Comparison of ENCODE assay signal across 18 cellular contexts in the genomic region with DNA sequence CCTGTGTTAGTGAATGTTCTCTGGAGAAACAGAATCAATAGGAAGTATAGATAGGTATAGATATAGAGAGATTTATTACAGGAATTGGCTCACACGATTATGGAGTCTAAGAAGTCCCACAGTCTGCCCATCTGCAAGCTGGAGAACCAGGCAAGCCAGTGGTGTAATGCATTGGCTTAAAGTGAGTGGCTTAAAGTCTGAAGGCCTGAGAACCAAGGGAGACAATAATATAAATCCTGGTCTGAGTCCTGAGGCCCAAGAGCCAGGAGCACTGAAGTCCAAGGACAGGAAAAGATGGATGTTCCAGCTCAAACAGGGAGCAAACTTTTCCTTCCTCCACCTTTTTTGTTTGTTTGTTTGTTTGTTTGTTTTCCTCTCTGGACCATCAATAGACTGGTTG.
DNase-seq lines count a peak whose midpoint lies in the region; ATAC-seq and TF ChIP-seq lines count a peak whose summit lies in the region.
"Had no signal": no experiment of that assay in that cellular context is flagged by ENCODE, and none has a peak within 500 bp of the region (broad histone marks: within the 10 kb centered on the region; RNA-seq: fewer than 3 reads in every experiment).

No MANE protein-coding gene starts in this region.

- no peak for ATAC-seq in thoracic aorta (ENCODE audit: insufficient number of reproducible peaks, low FRiP score, low read depth)
- ATAC-seq: A549; CD8-positive, alpha-beta T cell had no signal

- peak overlapping the region; percentile 93 for H3K4me2 ChIP-seq in BLaER1
- peak overlapping the region; percentile 83 for H3K4me2 ChIP-seq in Karpas-422 (ENCODE audit: low read depth, low read length, poor library complexity, severe bottlenecking)
- H3K4me2 ChIP-seq: A549 had no signal

- H3K4me3 ChIP-seq in BLaER1 (no peak overlapping the region), Karpas-422 (ENCODE audit: low read length) (no peak overlapping the region; the same call in 1 of the 2 replicates), iPS-15b (ENCODE audit: low read depth, low read length) (no peak overlapping the region), thoracic aorta (no peak overlapping the region)
- H3K4me3 ChIP-seq: A549, GM12878 had no signal

- no peaks in the 10 kb centered on the region for H4K20me1 ChIP-seq in BLaER1
- no peaks in the 10 kb centered on the region for H4K20me1 ChIP-seq in Karpas-422 (ENCODE audit: insufficient read depth, low read depth, low read length)

- H3K27me3 ChIP-seq in BLaER1 (no peaks in the 10 kb centered on the region), Karpas-422 (ENCODE audit: low read length) (no peaks in the 10 kb centered on the region), iPS-15b (ENCODE audit: control insufficient read depth, insufficient read depth, low read length) (no peaks in the 10 kb centered on the region), thoracic aorta (replicated peaks; ENCODE audit: insufficient read depth) (no peaks in the 10 kb centered on the region)

- H3K4me1 ChIP-seq in BLaER1 = peaks cover 97% of the 10 kb centered on the region
- H3K4me1 ChIP-seq in Karpas-422 (ENCODE audit: low read length) = peaks cover 100% of the 10 kb centered on the region
- H3K4me1 ChIP-seq in iPS-15b (ENCODE audit: control insufficient read depth, insufficient read depth, low read length) = peaks cover 14% of the 10 kb centered on the region
- peaks cover 8 to 34% of the 10 kb centered on the region in 2 donors for H3K4me1 ChIP-seq in thoracic aorta (ENCODE audit: control insufficient read depth in 1 of 2, low read depth in 2 of 2)

- H3K9ac ChIP-seq in BLaER1 = no peak overlapping the region
- H3K9ac ChIP-seq in Karpas-422 (ENCODE audit: low read length) = peak overlapping the region; percentile 84; the same call in 1 of the 2 replicates
- peak overlapping the region; percentile 29 for H3K9ac ChIP-seq in iPS-15b (ENCODE audit: low read depth, low read length)

- H3K9me2 ChIP-seq in Karpas-422 (replicated peaks; ENCODE audit: insufficient read depth, low read length) = no peaks in the 10 kb centered on the region

- H3K36me3 ChIP-seq in BLaER1 (no peaks in the 10 kb centered on the region), Karpas-422 (ENCODE audit: insufficient read depth, low read length) (no peaks in the 10 kb centered on the region), iPS-15b (ENCODE audit: control insufficient read depth, insufficient read depth, low read length) (no peaks in the 10 kb centered on the region), thoracic aorta (no peaks in the 10 kb centered on the region)

- peak overlapping the region; percentile 78 for H3K27ac ChIP-seq in BLaER1
- peak overlapping the region; percentile 99 for H3K27ac ChIP-seq in Karpas-422 (ENCODE audit: low read length)
- peak overlapping the region; percentile 24 to 69 for H3K27ac ChIP-seq in thoracic aorta
- H3K27ac ChIP-seq: 22Rv1, A549, C4-2B had no signal

- H3K9me3 ChIP-seq in BLaER1 = no peaks in the 10 kb centered on the region
- H3K9me3 ChIP-seq in Karpas-422 (ENCODE audit: low read length) = no peaks in the 10 kb centered on the region
- no peaks in the 10 kb centered on the region for H3K9me3 ChIP-seq in iPS-15b (ENCODE audit: control insufficient read depth, insufficient read depth, low read length)
- no peaks in the 10 kb centered on the region for H3K9me3 ChIP-seq in thoracic aorta
- H3K9me3 ChIP-seq: A549, Caco-2 had no signal

- H3K79me2 ChIP-seq in Karpas-422 (ENCODE audit: low read length) = no peaks in the 10 kb centered on the region

- no peak overlapping the region for H2AFZ ChIP-seq in Karpas-422 (ENCODE audit: low read length)

- no peak for TF ChIP-seq CTCF in thoracic aorta (IDR thresholded peaks at IDR 0.05)

- DNase-seq in Karpas-422 (peak; percentile 51), thoracic aorta (ENCODE audit: low spot score) (no peak), GM03348 (ENCODE audit: low spot score) (no peak), NCI-H1092 (lab: John Stamatoyannopoulos, UW) (no peak), islet precursor cell (no peak)
- DNase-seq: AML-193; Caco-2; Calu3; CD4-positive, alpha-beta T cell; CD8-positive, alpha-beta T cell; DMS79 treated with DMSO at 0.1 percent for 48 hours; GF-D8 had no signal

Comparison
In these comparisons a context has a peak if more than half of its experiments do, and no peak if none do; other contexts are left out.
1. H3K27ac ChIP-seq: peak in every context shown above with its lines; median percentile 99 in Karpas-422; 78 in BLaER1; 46 in thoracic aorta.